In genomic region chr3:10482631-10483363, GRCh38 we compare ENCODE assay signal across 26 cellular contexts. TPM values are rescaled to one million over a fixed set of nuclear protein-coding genes. Genes with fewer than 3 reads are reported as not detected.
"Had no signal": no experiment of that assay in that cellular context is flagged by ENCODE, and none has a peak within 500 bp of the region (broad histone marks: within the 10 kb centered on the region; RNA-seq: fewer than 3 reads in every experiment).

No MANE protein-coding gene starts in this region.

- H3K9me3 ChIP-seq: esophagus squamous epithelium, lower lobe of right lung, neutrophil, thoracic aorta, upper lobe of left lung had no signal

- ATAC-seq: heart right ventricle; left colon; lower lobe of right lung; naive thymus-derived CD8-positive, alpha-beta T cell; sciatic nerve; stimulated activated effector memory CD8-positive, alpha-beta T cell treated with anti-CD3 and anti-CD28 coated beads, Interleukin-12 subunit alpha, Interleukin-12 subunit beta, amount 100 ng/mL, for 72 hours; stimulated activated naive CD8-positive, alpha-beta T cell treated with anti-CD3 and anti-CD28 coated beads, Interleukin-15, Interleukin-2, amounts not matched to agents 100 U/mL and 50 U/mL, for 24 hours had no signal

- H3K27me3 ChIP-seq: esophagus squamous epithelium, neutrophil, tibial nerve, upper lobe of left lung had no signal

- H3K36me3 Mint-ChIP-seq: stimulated activated effector memory CD8-positive, alpha-beta T cell treated with anti-CD3 and anti-CD28 coated beads, Interleukin-12 subunit alpha, Interleukin-12 subunit beta, amount 100 ng/mL, for 72 hours had no signal

- H3K4me2 ChIP-seq: smooth muscle cell had no signal

- H3K27me3 Mint-ChIP-seq: progenitor cell of endocrine pancreas had no signal

- H2AFZ ChIP-seq: parathyroid adenoma had no signal

- H3K4me1 ChIP-seq: heart right ventricle, left ventricle myocardium inferior, lower lobe of right lung, parathyroid adenoma, tibial nerve, upper lobe of left lung had no signal

- DNase-seq: effector CD8-positive, alpha-beta T cell; esophagus squamous epithelium; foreskin melanocyte; glutamatergic neuron; heart right ventricle; hippocampal formation; kidney glomerular epithelial cell; left colon; left ventricle myocardium inferior; lower lobe of right lung; naive thymus-derived CD8-positive, alpha-beta T cell; nephron progenitor cell; stimulated activated CD4-positive, alpha-beta T cell treated with anti-CD3 and anti-CD28 coated beads, Interleukin-2, amount 100 ng/mL, for 24 hours; stimulated activated CD4-positive, alpha-beta T cell treated with anti-CD3 and anti-CD28 coated beads, Interleukin-4, amount 100 ng/mL, for 24 hours; stimulated activated naive CD8-positive, alpha-beta T cell treated with anti-CD3 and anti-CD28 coated beads, Interleukin-15, Interleukin-2, amounts not matched to agents 100 U/mL and 50 U/mL, for 24 hours; upper lobe of left lung had no signal

- H3K36me3 ChIP-seq: esophagus squamous epithelium, heart right ventricle, left ventricle myocardium inferior, lower lobe of right lung, neutrophil, thoracic aorta, tibial nerve, upper lobe of left lung had no signal

- H3K4me3 ChIP-seq: esophagus squamous epithelium, heart right ventricle, left ventricle myocardium inferior, lower lobe of right lung, smooth muscle cell, thoracic aorta, tibial nerve, upper lobe of left lung had no signal

- H3K4me3 Mint-ChIP-seq: naive thymus-derived CD8-positive, alpha-beta T cell; nephron progenitor cell; stimulated activated effector memory CD8-positive, alpha-beta T cell treated with anti-CD3 and anti-CD28 coated beads, Interleukin-12 subunit alpha, Interleukin-12 subunit beta, amount 100 ng/mL, for 72 hours had no signal

- H3K27ac ChIP-seq: esophagus squamous epithelium, heart right ventricle, left ventricle myocardium inferior, lower lobe of right lung, neutrophil, parathyroid adenoma, thoracic aorta, tibial nerve, upper lobe of left lung had no signal

- H3K27ac Mint-ChIP-seq: nephron progenitor cell; progenitor cell of endocrine pancreas; stimulated activated effector memory CD8-positive, alpha-beta T cell treated with anti-CD3 and anti-CD28 coated beads, Interleukin-12 subunit alpha, Interleukin-12 subunit beta, amount 100 ng/mL, for 72 hours had no signal

- H3K4me1 Mint-ChIP-seq: nephron progenitor cell; stimulated activated effector memory CD8-positive, alpha-beta T cell treated with anti-CD3 and anti-CD28 coated beads, Interleukin-12 subunit alpha, Interleukin-12 subunit beta, amount 100 ng/mL, for 72 hours had no signal

- H3K79me2 ChIP-seq: parathyroid adenoma had no signal

RNA-seq across cellular contexts. Expression of gene ATP2B2, which starts 22.6 kb away (rescaled TPM):
- total RNA-seq: endothelial cell of umbilical vein; epithelial cell of proximal tubule; left ventricle myocardium inferior; naive thymus-derived CD8-positive, alpha-beta T cell; smooth muscle cell; thoracic aorta had no signal
- polyA plus RNA-seq: endothelial cell of umbilical vein; naive thymus-derived CD8-positive, alpha-beta T cell; smooth muscle cell had no signal
